ENCODE assay signal across 1 cellular context in the genomic region with DNA sequence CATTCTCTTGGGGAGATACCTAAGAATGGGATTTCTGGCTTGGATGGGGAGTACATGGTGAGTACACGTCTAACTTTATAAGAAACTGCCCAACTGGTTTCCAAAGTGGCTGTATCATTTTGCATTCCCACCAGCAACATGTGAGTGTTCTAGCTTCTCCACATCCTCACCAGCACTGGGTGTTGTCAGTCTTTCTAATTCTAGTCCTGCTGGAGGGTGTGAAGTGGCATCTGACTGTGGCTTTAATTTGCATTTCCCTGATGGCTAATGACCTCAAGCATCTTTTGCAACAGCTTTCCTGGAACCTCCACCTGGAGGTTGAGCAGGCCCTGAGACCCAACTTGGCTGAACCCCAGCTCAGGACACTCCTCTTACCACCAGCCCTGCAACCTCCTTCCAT.
TF ChIP-seq lines count a peak whose summit lies in the region.

No MANE protein-coding gene starts in this region.

TF ChIP-seq in IMR-90, 13 proteins besides CTCF, POLR2A, EP300 and RAD21:
- TF ChIP-seq CEBPB (IDR thresholded peaks at IDR 0.05; ENCODE audit: low read depth, low read length) (no peak), ELK1 (IDR thresholded peaks at IDR 0.05; ENCODE audit: borderline replicate concordance, low read depth, low read length) (no peak), BHLHE40 (IDR thresholded peaks at IDR 0.05; ENCODE audit: low read depth, low read length) (no peak), RFX5 (IDR thresholded peaks at IDR 0.05; ENCODE audit: low read depth, low read length) (no peak), CHD1 (IDR thresholded peaks at IDR 0.05; ENCODE audit: low read depth, low read length) (no peak), NFE2L2 (IDR thresholded peaks at IDR 0.05; ENCODE audit: low read depth, low read length) (no peak), MAFK (IDR thresholded peaks at IDR 0.05; ENCODE audit: low read depth, low read length) (no peak), MAZ (IDR thresholded peaks at IDR 0.05; ENCODE audit: borderline replicate concordance, low read depth, low read length) (no peak), USF2 (IDR thresholded peaks at IDR 0.05; ENCODE audit: low read depth, low read length) (no peak), SMC3 (IDR thresholded peaks at IDR 0.05; ENCODE audit: low read depth, low read length) (no peak), RCOR1 (IDR thresholded peaks at IDR 0.05; ENCODE audit: insufficient replicate concordance, low read length) (no peak), FOS (IDR thresholded peaks at IDR 0.05; ENCODE audit: low read depth, low read length) (no peak), MXI1 (IDR thresholded peaks at IDR 0.05; ENCODE audit: borderline replicate concordance, low read depth, low read length) (no peak)
